Comparison of ENCODE assay signal across 16 cellular contexts in the genomic region with DNA sequence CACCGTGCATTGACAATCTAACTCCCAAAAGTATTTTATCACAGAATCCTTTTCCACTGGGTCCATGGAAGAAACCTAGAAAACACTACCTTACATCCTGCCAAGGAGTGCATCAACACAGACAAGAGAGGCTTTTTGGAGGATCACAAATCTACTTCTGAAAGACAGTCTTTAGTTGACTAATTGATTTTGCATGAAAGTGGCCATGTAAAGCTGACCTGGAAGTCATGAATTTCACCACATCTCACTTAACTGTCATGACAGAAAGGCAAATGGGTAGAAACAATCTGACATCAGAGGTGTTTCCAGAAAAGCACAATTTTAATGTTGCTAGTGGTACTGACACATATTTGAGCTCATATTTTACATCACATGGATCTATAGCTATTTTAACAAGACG.
"Had no signal": no experiment of that assay in that cellular context is flagged by ENCODE, and none has a peak within 500 bp of the region (broad histone marks: within the 10 kb centered on the region; RNA-seq: fewer than 3 reads in every experiment).

No MANE protein-coding gene starts in this region.

- H3K4me3 Mint-ChIP-seq: nephron had no signal

- ATAC-seq: left cardiac atrium had no signal

- H3K4me1 ChIP-seq: adrenal gland, lower lobe of right lung, sigmoid colon, SJCRH30 had no signal

- H3K4me2 ChIP-seq: hepatocyte had no signal

- H3K4me3 ChIP-seq: adrenal gland, hepatocyte, lower lobe of right lung, sigmoid colon, SJCRH30, tibial nerve had no signal

- H3K9me3 Mint-ChIP-seq: nephron had no signal

- H2AFZ ChIP-seq: hepatocyte had no signal

- H3K79me2 ChIP-seq: hepatocyte had no signal

- DNase-seq: activated CD4-positive, alpha-beta T cell treated with anti-CD3 and anti-CD28 coated beads for 4 hours; activated naive CD4-positive, alpha-beta T cell treated with anti-CD3 and anti-CD28 coated beads, Interleukin-2, amount 50 U/mL, for 16 hours; adrenal gland; effector CD8-positive, alpha-beta T cell; foreskin fibroblast; left cardiac atrium; lower lobe of right lung; nucleus accumbens; posterior cingulate gyrus; sigmoid colon; SJCRH30; stimulated activated CD4-positive, alpha-beta T cell treated with anti-CD3 and anti-CD28 coated beads, Interleukin-4, amount 100 ng/mL, for 4 hours; substantia nigra had no signal

- H3K27me3 ChIP-seq: adrenal gland, hepatocyte, sigmoid colon, SJCRH30, tibial nerve had no signal

- H3K9me3 ChIP-seq: adrenal gland, lower lobe of right lung, sigmoid colon, SJCRH30, tibial nerve had no signal

- H3K27ac ChIP-seq: adrenal gland, hepatocyte, lower lobe of right lung, SJCRH30 had no signal

- H3K36me3 ChIP-seq: adrenal gland, lower lobe of right lung, sigmoid colon, SJCRH30, tibial nerve had no signal
